In the genomic region with DNA sequence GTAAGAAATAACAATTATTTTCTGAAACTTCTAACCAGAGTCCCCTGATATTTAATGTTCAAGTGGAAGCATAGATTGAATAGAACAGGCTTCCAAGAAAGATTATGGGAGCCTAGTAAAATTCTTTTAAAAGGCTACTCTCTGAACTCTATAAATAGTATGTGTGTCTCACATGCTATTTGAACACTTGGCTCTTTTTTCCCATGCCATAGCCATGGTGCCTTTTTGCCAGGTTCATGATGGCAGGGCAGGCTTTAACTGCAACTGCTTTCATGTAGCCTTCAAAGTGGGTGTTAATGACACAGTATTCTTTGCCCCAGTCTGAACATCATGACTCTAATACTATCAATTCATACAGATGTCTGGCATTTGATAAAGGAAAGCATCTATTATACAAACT, we compare ENCODE assay signal across 17 cellular contexts. TPM values are rescaled to one million over a fixed set of nuclear protein-coding genes. Genes with fewer than 3 reads are reported as not detected.
DNase-seq lines count a peak whose midpoint lies in the region; ATAC-seq and TF ChIP-seq lines count a peak whose summit lies in the region.
"Had no signal": no experiment of that assay in that cellular context is flagged by ENCODE, and none has a peak within 500 bp of the region (broad histone marks: within the 10 kb centered on the region; RNA-seq: fewer than 3 reads in every experiment).

No MANE protein-coding gene starts in this region.

- in situ Hi-C loops in gastrocnemius medialis (cut with MboI; ENCODE audit: low sequenced_read_pairs in 4 of 4), result loop anchor here in 2 of 4 donors (25.0 kb wide), 2 partner anchors 229 to 354 kb away; partner anchors contain the start of gene MME (in 1 of the 2)

- peak overlapping the region in 1 of 12 donors; percentile 6 for H3K27ac ChIP-seq in heart left ventricle
- peak overlapping the region; percentile 75 to 88 (median 78) for H3K27ac ChIP-seq in gastrocnemius medialis
- H3K27ac ChIP-seq: BLaER1 treated with 17β-estradiol and CSF1 and Interleukin-3, amounts not matched to agents 10 nM and 100 nM had no signal

- ATAC-seq in left ventricle myocardium superior, result peak; percentile 74
- ATAC-seq in heart left ventricle, result no peak
- peak; percentile 90 to 92 for ATAC-seq in gastrocnemius medialis
- no peak for ATAC-seq in HG03354 (IDR thresholded peaks at IDR 0.05; ENCODE audit: poor library complexity, severe bottlenecking, unreplicated experiment)
- ATAC-seq: GM23338 had no signal

- DNase-seq in DMS53 (lab: John Stamatoyannopoulos, UW) (peak; percentile 24), DMS53 treated with DMSO at 0.1 percent for 48 hours (lab: John Stamatoyannopoulos, UW; ENCODE audit: unreplicated experiment) (no peak), left ventricle myocardium superior (no peak), heart left ventricle (no peak), gastrocnemius medialis (peak; percentile 11 to 59)
- no peak for DNase-seq in stimulated activated CD8-positive, alpha-beta memory T cell treated with anti-CD3 and anti-CD28 coated beads, Interleukin-4, amount 100 ng/mL, for 48 hours
- DNase-seq: 8988T; ACHN; CD4-positive, CD25-positive, alpha-beta regulatory T cell; DND-41; GDM1; H7; IMR-90 had no signal

- no peak for TF ChIP-seq CTCF in heart left ventricle (IDR thresholded peaks at IDR 0.05)
- no peak for TF ChIP-seq CTCF in gastrocnemius medialis (IDR thresholded peaks at IDR 0.05 in 4 of 5, conservative IDR thresholded peaks at IDR 0.05 in 1 of 5)

- H3K4me3 ChIP-seq in heart left ventricle (no peak overlapping the region), gastrocnemius medialis (no peak overlapping the region)
- H3K4me3 ChIP-seq: BLaER1 treated with 17β-estradiol and CSF1 and Interleukin-3, amounts not matched to agents 10 nM and 100 nM; GM23338 had no signal

- TF ChIP-seq POLR2A in heart left ventricle (IDR thresholded peaks at IDR 0.05) (no peak), gastrocnemius medialis (IDR thresholded peaks at IDR 0.05) (no peak)

- H3K36me3 ChIP-seq in heart left ventricle (no peaks in the 10 kb centered on the region), gastrocnemius medialis (no peaks in the 10 kb centered on the region)
- H3K36me3 ChIP-seq: BLaER1 treated with 17β-estradiol and CSF1 and Interleukin-3, amounts not matched to agents 10 nM and 100 nM had no signal

- H3K4me1 ChIP-seq in heart left ventricle, result peaks cover 0 to 16% (median 0%) of the 10 kb centered on the region in 12 donors
- peaks cover 35 to 41% of the 10 kb centered on the region in 2 donors for H3K4me1 ChIP-seq in gastrocnemius medialis

- no peaks in the 10 kb centered on the region for H3K9me3 ChIP-seq in heart left ventricle
- no peaks in the 10 kb centered on the region for H3K9me3 ChIP-seq in gastrocnemius medialis

- H3K27me3 ChIP-seq in heart left ventricle (no peaks in the 10 kb centered on the region), gastrocnemius medialis (no peaks in the 10 kb centered on the region)
- H3K27me3 ChIP-seq: BLaER1 treated with 17β-estradiol and CSF1 and Interleukin-3, amounts not matched to agents 10 nM and 100 nM had no signal

- intact Hi-C loops in left ventricle myocardium superior (cut with micrococcal nuclease), result no loop called here
- intact Hi-C loops in heart left ventricle (cut with DNase I), result no loop called here
- intact Hi-C loops in gastrocnemius medialis (cut with DNase I; ENCODE audit: low total_unique reads), result loop anchor here (5.0 kb wide), 2 partner anchors 239 to 994 kb away; partner anchors contain the start of gene DHX36

RNA-seq across cellular contexts. Expression of gene STRIT1, which starts 23.0 kb away (rescaled TPM):
- total RNA-seq in left ventricle myocardium superior (0.79 TPM), heart left ventricle (1 to 10 TPM in 7 of 9 donors, under 1 TPM in 2; 0.37 to 6.7 (median 1.6) TPM), gastrocnemius medialis (1,000 to 10,000 TPM in 3 of 4 donors, 100 to 1,000 TPM in 1; 507 to 2,272 (median 1,180) TPM)
- polyA plus RNA-seq in heart left ventricle, result 10 to 100 TPM in 1 of 2 donors, under 1 TPM in 1; 0.18 to 12.0 TPM
- total RNA-seq: CD4-positive, CD25-positive, alpha-beta regulatory T cell; H7; HT-29; IMR-90 had no signal
- polyA plus RNA-seq: CD4-positive, CD25-positive, alpha-beta regulatory T cell; IMR-90 had no signal

Comparison
In these comparisons a context has a peak if more than half of its experiments do, and no peak if none do; other contexts are left out.
1. DNase-seq: peak in DMS53 (single experiment) and gastrocnemius medialis (2 of 2); none in DMS53 treated with DMSO at 0.1 percent for 48 hours (single experiment), left ventricle myocardium superior (single experiment), heart left ventricle (0 of 5) and stimulated activated CD8-positive, alpha-beta memory T cell treated with anti-CD3 and anti-CD28 coated beads, Interleukin-4, amount 100 ng/mL, for 48 hours (single experiment).
2. ATAC-seq: peak in left ventricle myocardium superior (single experiment) and gastrocnemius medialis (2 of 2); none in heart left ventricle (0 of 4) and HG03354 (single experiment).
3. RNA of gene STRIT1, which starts 23.0 kb away (total RNA-seq): 507 to 2,272 TPM in gastrocnemius medialis; 0.37 to 6.7 TPM in heart left ventricle and 0.79 TPM in left ventricle myocardium superior (single experiment); every median in the first group is over 10 times any median in the second.